8 cellular contexts compared by ENCODE assay signal in genomic region chr6:116779569-116780164, GRCh38. TPM values are rescaled to one million over a fixed set of nuclear protein-coding genes. Genes with fewer than 3 reads are reported as not detected.
DNase-seq lines count a peak whose midpoint lies in the region; ATAC-seq and TF ChIP-seq lines count a peak whose summit lies in the region.

No MANE protein-coding gene starts in this region.

- no peaks in the 10 kb centered on the region for H3K79me2 ChIP-seq in GM23248 (ENCODE audit: insufficient read depth)

- H3K4me1 ChIP-seq in GM23248 (ENCODE audit: insufficient read depth) = no peaks in the 10 kb centered on the region

- no peaks in the 10 kb centered on the region for H3K9me3 ChIP-seq in GM23248 (ENCODE audit: low read depth)

- no peaks in the 10 kb centered on the region for H3K9me2 ChIP-seq in GM23248 (ENCODE audit: insufficient read depth)

- WGBS in GM23248 (ENCODE audit: low coverage in 1 of 2, low lambda C conversion rate in 2 of 2, missing lambda C conversion rate in 2 of 2), 2 experiments = 30 to 33% methylated on average over 13 of the region's 13 CpGs

- no peaks in the 10 kb centered on the region for H3K27me3 ChIP-seq in GM23248 (replicated peaks; ENCODE audit: insufficient read depth)

- no peaks in the 10 kb centered on the region for H3F3A ChIP-seq in GM23248 (ENCODE audit: insufficient read depth)

- DNase-seq in DMS 273 (lab: John Stamatoyannopoulos, UW; ENCODE audit: unreplicated experiment) (peak; percentile 73), GM23248 (peak; percentile 46), NCI-H1694 treated with DMSO at 0.1 percent for 48 hours (lab: John Stamatoyannopoulos, UW) (peak; percentile 55), astrocyte of the cerebellum (ENCODE audit: low read depth) (peak; percentile 38), medulla oblongata (ENCODE audit: extremely low spot score) (peak; percentile 56), mesenteric fat pad (ENCODE audit: low spot score) (no peak), omental fat pad (ENCODE audit: low spot score) (no peak)
- no peak for DNase-seq in activated CD4-positive, alpha-beta T cell treated with anti-CD3 and anti-CD28 coated beads, Interleukin-2, amount 50 U/mL, for 1 hour

- H3K4me2 ChIP-seq in GM23248 (ENCODE audit: unreplicated experiment) = peak overlapping the region; percentile 76

- no peak for ATAC-seq in omental fat pad (ENCODE audit: low FRiP score)

- in situ Hi-C loops in GM23248 (cut with MboI) = no loop called here
- in situ Hi-C loops in astrocyte of the cerebellum (cut with HindIII; ENCODE audit: low sequenced_read_pairs) = no loop called here

- H3K4me3 ChIP-seq in GM23248 (0 out of 2 replicates have a peak overlapping the region, but pooled peaks have one; percentile 21), astrocyte of the cerebellum (ENCODE audit: low read depth, low read length) (no peak overlapping the region)

- H3K9ac ChIP-seq in GM23248 = no peak overlapping the region

- no peaks in the 10 kb centered on the region for H3K36me3 ChIP-seq in GM23248 (ENCODE audit: low read depth)

- H4K20me1 ChIP-seq in GM23248 (ENCODE audit: insufficient read depth) = no peaks in the 10 kb centered on the region

- TF ChIP-seq CTCF in astrocyte of the cerebellum (IDR thresholded peaks at IDR 0.05; ENCODE audit: low read depth, low read length, missing control alignments) (peak; percentile 36), omental fat pad (IDR thresholded peaks at IDR 0.05) (no peak)

- H3K27ac ChIP-seq in GM23248 = no peak overlapping the region

- H2AFZ ChIP-seq in GM23248 = peak overlapping the region; percentile 84

RNA-seq across cellular contexts. Expression of gene FAM162B, which starts 14.1 kb away (rescaled TPM):
- not detected in 2 replicates for total RNA-seq in GM23248 (2014; rRNA removed; shearing (Covaris generic))
- not detected in 2 replicates for polyA plus RNA-seq in GM23248 (2016; fragmentation: Nextera tagmentation; extraction: Ambion mirVana)
- 5.1 TPM for total RNA-seq in mesenteric fat pad
- 10 to 100 TPM in 1 of 4 donors, 1 to 10 TPM in 3; 6.9 to 44.0 (median 8.9) TPM for total RNA-seq in omental fat pad

RNA-seq across cellular contexts. Expression of gene GPRC6A, which starts 49.2 kb away (rescaled TPM):
- total RNA-seq in GM23248 (2014; rRNA removed; shearing (Covaris generic)) = not detected in 2 replicates
- not detected in 2 replicates for polyA plus RNA-seq in GM23248 (2016; fragmentation: Nextera tagmentation; extraction: Ambion mirVana)
- total RNA-seq in mesenteric fat pad (not detected), omental fat pad (not detected)

Comparison
In these comparisons a context has a peak if more than half of its experiments do, and no peak if none do; other contexts are left out.
1. DNase-seq: peak in DMS 273 (single experiment), GM23248 (single experiment), NCI-H1694 treated with DMSO at 0.1 percent for 48 hours (single experiment), astrocyte of the cerebellum (single experiment) and medulla oblongata (single experiment); none in mesenteric fat pad (single experiment), omental fat pad (single experiment) and activated CD4-positive, alpha-beta T cell treated with anti-CD3 and anti-CD28 coated beads, Interleukin-2, amount 50 U/mL, for 1 hour (single experiment).